Comparison of ENCODE assay signal across 25 cellular contexts in genomic region chr11:111365722-111366559, GRCh38.
DNase-seq lines count a peak whose midpoint lies in the region; ATAC-seq and TF ChIP-seq lines count a peak whose summit lies in the region.
"Had no signal": no experiment of that assay in that cellular context is flagged by ENCODE, and none has a peak within 500 bp of the region (broad histone marks: within the 10 kb centered on the region; RNA-seq: fewer than 3 reads in every experiment).

No MANE protein-coding gene starts in this region.

- no peak for TF ChIP-seq CTCF in MM.1S (IDR thresholded peaks at IDR 0.05; ENCODE audit: low read length)

- peak overlapping the region; percentile 100; the same call in 1 of the 2 replicates for H3K27ac ChIP-seq in MM.1S (ENCODE audit: low read length)
- H3K27ac ChIP-seq: coronary artery, GM23248, VCaP had no signal

- H3K27me3 ChIP-seq in MM.1S (replicated peaks; ENCODE audit: insufficient read depth, low read length): no peaks in the 10 kb centered on the region
- H3K27me3 ChIP-seq: transverse colon had no signal

- no peak overlapping the region for H3K9ac ChIP-seq in MM.1S (ENCODE audit: low read length)
- H3K9ac ChIP-seq: GM23248, SK-N-SH had no signal

- H3K9me2 ChIP-seq in MM.1S (replicated peaks; ENCODE audit: insufficient read depth, low read length): no peaks in the 10 kb centered on the region
- H3K9me2 ChIP-seq: SK-N-SH had no signal

- peaks cover 96% of the 10 kb centered on the region for H3K4me1 ChIP-seq in MM.1S (ENCODE audit: low read length)

- peaks cover 36% of the 10 kb centered on the region for H3F3A ChIP-seq in MM.1S (ENCODE audit: insufficient read depth, low read length)

- ATAC-seq in activated naive CD8-positive, alpha-beta T cell treated with anti-CD3 and anti-CD28 coated beads, Interleukin-2, amount 50 U/mL, for 24 hours: no peak
- no peak for ATAC-seq in stimulated activated memory B cell treated with anti-CD40 and anti-IgM and Interleukin-4, amounts not matched to agents 10 μg/mL and 1 μg/mL and 100 μg/mL, for 72 hours
- no peak for ATAC-seq in GM21825 (IDR thresholded peaks at IDR 0.05; ENCODE audit: unreplicated experiment)
- ATAC-seq: activated CD8-positive, alpha-beta memory T cell treated with anti-CD3 and anti-CD28 coated beads, Interleukin-2, amount 10 ng/mL, durations not matched to agents 7 days and 5 days; CD8-positive, alpha-beta T cell; effector memory CD8-positive, alpha-beta T cell; naive thymus-derived CD8-positive, alpha-beta T cell had no signal

- no peak overlapping the region for H2AFZ ChIP-seq in MM.1S (ENCODE audit: low read length)
- H2AFZ ChIP-seq: GM23248 had no signal

- no peaks in the 10 kb centered on the region for H3K9me3 Mint-ChIP-seq in activated T-cell treated with anti-CD3 and anti-CD28 coated beads, Interleukin-2, amount 50 U/mL, for 24 hours
- no peaks in the 10 kb centered on the region for H3K9me3 Mint-ChIP-seq in activated naive CD8-positive, alpha-beta T cell treated with anti-CD3 and anti-CD28 coated beads, Interleukin-2, amount 50 U/mL, for 24 hours
- no peaks in the 10 kb centered on the region for H3K9me3 Mint-ChIP-seq in stimulated activated memory B cell treated with anti-CD40 and anti-IgM and Interleukin-4, amounts not matched to agents 10 μg/mL and 1 μg/mL and 100 μg/mL, for 72 hours
- H3K9me3 Mint-ChIP-seq: CD8-positive, alpha-beta T cell; effector memory CD8-positive, alpha-beta T cell had no signal

- no peak overlapping the region for H3K4me2 ChIP-seq in MM.1S (ENCODE audit: low read depth, low read length)
- H3K4me2 ChIP-seq: SK-N-SH had no signal

- H3K4me3 ChIP-seq in MM.1S (ENCODE audit: low read length): no peak overlapping the region
- H3K4me3 ChIP-seq: coronary artery, GM23248, transverse colon had no signal

- H3K79me2 ChIP-seq in MM.1S (ENCODE audit: low read length): peaks cover 100% of the 10 kb centered on the region

- DNase-seq in activated T-cell treated with anti-CD3 and anti-CD28 coated beads, Interleukin-2, amount 50 U/mL, for 24 hours: no peak
- no peak for DNase-seq in activated T-cell treated with anti-CD3 and anti-CD28 coated beads, Interleukin-2, amount 50 U/mL, for 48 hours
- DNase-seq in MM.1S (no peak), Ammon's horn (ENCODE audit: low spot score) (no peak), DMS 273 (lab: John Stamatoyannopoulos, UW; ENCODE audit: unreplicated experiment) (no peak)
- no peak for DNase-seq in activated naive CD8-positive, alpha-beta T cell treated with anti-CD3 and anti-CD28 coated beads, Interleukin-2, amount 50 U/mL, for 24 hours
- DNase-seq: activated CD4-positive, alpha-beta T cell treated with anti-CD3 and anti-CD28 coated beads, Interleukin-2, amount 50 U/mL, for 1 hour; activated CD8-positive, alpha-beta memory T cell treated with anti-CD3 and anti-CD28 coated beads, Interleukin-2, amount 10 ng/mL, durations not matched to agents 7 days and 5 days; activated naive CD4-positive, alpha-beta T cell treated with anti-CD3 and anti-CD28 coated beads, Interleukin-2, amount 50 U/mL, for 16 hours; aorta; CD8-positive, alpha-beta T cell; DMS153; effector memory CD8-positive, alpha-beta T cell; GM23248; midbrain; naive thymus-derived CD8-positive, alpha-beta T cell; NCI-H1092; NCI-H187; occipital lobe; SK-N-SH; transverse colon had no signal

- H3K4me3 Mint-ChIP-seq in activated T-cell treated with anti-CD3 and anti-CD28 coated beads, Interleukin-2, amount 50 U/mL, for 24 hours: no peak overlapping the region
- H3K4me3 Mint-ChIP-seq in activated naive CD8-positive, alpha-beta T cell treated with anti-CD3 and anti-CD28 coated beads, Interleukin-2, amount 50 U/mL, for 24 hours: no peak overlapping the region
- H3K4me3 Mint-ChIP-seq in stimulated activated memory B cell treated with anti-CD40 and anti-IgM and Interleukin-4, amounts not matched to agents 10 μg/mL and 1 μg/mL and 100 μg/mL, for 72 hours: peak overlapping the region; percentile 85
- H3K4me3 Mint-ChIP-seq: activated CD8-positive, alpha-beta memory T cell treated with anti-CD3 and anti-CD28 coated beads, Interleukin-2, amount 10 ng/mL, durations not matched to agents 7 days and 5 days; CD8-positive, alpha-beta T cell; effector memory CD8-positive, alpha-beta T cell; naive thymus-derived CD8-positive, alpha-beta T cell had no signal

- peaks cover 44% of the 10 kb centered on the region for H3K36me3 ChIP-seq in MM.1S (replicated peaks; ENCODE audit: insufficient read depth, low read length)
- H3K36me3 ChIP-seq: transverse colon had no signal

- no peaks in the 10 kb centered on the region for H4K20me1 ChIP-seq in MM.1S (ENCODE audit: insufficient read depth, low read length)

- H3K27me3 Mint-ChIP-seq in activated T-cell treated with anti-CD3 and anti-CD28 coated beads, Interleukin-2, amount 50 U/mL, for 24 hours: no peaks in the 10 kb centered on the region
- no peaks in the 10 kb centered on the region for H3K27me3 Mint-ChIP-seq in activated naive CD8-positive, alpha-beta T cell treated with anti-CD3 and anti-CD28 coated beads, Interleukin-2, amount 50 U/mL, for 24 hours
- no peaks in the 10 kb centered on the region for H3K27me3 Mint-ChIP-seq in stimulated activated memory B cell treated with anti-CD40 and anti-IgM and Interleukin-4, amounts not matched to agents 10 μg/mL and 1 μg/mL and 100 μg/mL, for 72 hours
- H3K27me3 Mint-ChIP-seq: naive thymus-derived CD8-positive, alpha-beta T cell had no signal

- H3K27ac Mint-ChIP-seq in activated T-cell treated with anti-CD3 and anti-CD28 coated beads, Interleukin-2, amount 50 U/mL, for 24 hours: peak overlapping the region; percentile 29
- peak overlapping the region; percentile 70 for H3K27ac Mint-ChIP-seq in activated naive CD8-positive, alpha-beta T cell treated with anti-CD3 and anti-CD28 coated beads, Interleukin-2, amount 50 U/mL, for 24 hours
- no peak overlapping the region for H3K27ac Mint-ChIP-seq in stimulated activated memory B cell treated with anti-CD40 and anti-IgM and Interleukin-4, amounts not matched to agents 10 μg/mL and 1 μg/mL and 100 μg/mL, for 72 hours
- H3K27ac Mint-ChIP-seq: activated CD8-positive, alpha-beta memory T cell treated with anti-CD3 and anti-CD28 coated beads, Interleukin-2, amount 10 ng/mL, durations not matched to agents 7 days and 5 days; CD8-positive, alpha-beta T cell; effector memory CD8-positive, alpha-beta T cell had no signal

- peaks cover 2% of the 10 kb centered on the region for H3K36me3 Mint-ChIP-seq in activated T-cell treated with anti-CD3 and anti-CD28 coated beads, Interleukin-2, amount 50 U/mL, for 24 hours (ENCODE audit: low read depth)
- peaks cover 4% of the 10 kb centered on the region for H3K36me3 Mint-ChIP-seq in activated naive CD8-positive, alpha-beta T cell treated with anti-CD3 and anti-CD28 coated beads, Interleukin-2, amount 50 U/mL, for 24 hours (ENCODE audit: low read depth)
- peaks cover 77% of the 10 kb centered on the region for H3K36me3 Mint-ChIP-seq in stimulated activated memory B cell treated with anti-CD40 and anti-IgM and Interleukin-4, amounts not matched to agents 10 μg/mL and 1 μg/mL and 100 μg/mL, for 72 hours
- H3K36me3 Mint-ChIP-seq: CD8-positive, alpha-beta T cell; naive thymus-derived CD8-positive, alpha-beta T cell had no signal

- H3K4me1 Mint-ChIP-seq in activated T-cell treated with anti-CD3 and anti-CD28 coated beads, Interleukin-2, amount 50 U/mL, for 24 hours (ENCODE audit: low read depth): peaks cover 22% of the 10 kb centered on the region
- peaks cover 59% of the 10 kb centered on the region for H3K4me1 Mint-ChIP-seq in activated naive CD8-positive, alpha-beta T cell treated with anti-CD3 and anti-CD28 coated beads, Interleukin-2, amount 50 U/mL, for 24 hours
- H3K4me1 Mint-ChIP-seq in stimulated activated memory B cell treated with anti-CD40 and anti-IgM and Interleukin-4, amounts not matched to agents 10 μg/mL and 1 μg/mL and 100 μg/mL, for 72 hours: peaks cover 100% of the 10 kb centered on the region

- no peaks in the 10 kb centered on the region for H3K9me3 ChIP-seq in MM.1S (replicated peaks; ENCODE audit: insufficient read depth, low read length)
- H3K9me3 ChIP-seq: SK-N-SH, transverse colon had no signal
